ENCODE assay signal across 30 cellular contexts in genomic region chr1:78132174-78132972, GRCh38.
"Had no signal": no experiment of that assay in that cellular context is flagged by ENCODE, and none has a peak within 500 bp of the region (broad histone marks: within the 10 kb centered on the region; RNA-seq: fewer than 3 reads in every experiment).

No MANE protein-coding gene starts in this region.

- H3K4me1 Mint-ChIP-seq: mesothelial cell of epicardium; naive B cell; nephron; neural progenitor cell; stimulated activated naive CD8-positive, alpha-beta T cell treated with anti-CD3 and anti-CD28 coated beads, Interleukin-15, amount 100 ng/mL, for 72 hours had no signal

- H3K27ac ChIP-seq: esophagus muscularis mucosa, heart right ventricle, left lung, neural progenitor cell, parathyroid adenoma, prostate gland, right atrium auricular region, suprapubic skin, transverse colon, upper lobe of right lung, uterus had no signal

- H3K36me3 ChIP-seq: esophagus muscularis mucosa, heart right ventricle, left lung, neural progenitor cell, prostate gland, right atrium auricular region, suprapubic skin, transverse colon, upper lobe of right lung, uterus had no signal

- H3K4me3 ChIP-seq: esophagus muscularis mucosa, heart right ventricle, left lung, mucosa of descending colon, neural progenitor cell, prostate gland, right atrium auricular region, smooth muscle cell, suprapubic skin, transverse colon, upper lobe of right lung, uterus had no signal

- H3K27ac Mint-ChIP-seq: mesothelial cell of epicardium; naive B cell; nephron; neural progenitor cell; stimulated activated naive CD8-positive, alpha-beta T cell treated with anti-CD3 and anti-CD28 coated beads, Interleukin-15, amount 100 ng/mL, for 72 hours had no signal

- H2AFZ ChIP-seq: neural progenitor cell, parathyroid adenoma had no signal

- H3K4me3 Mint-ChIP-seq: mesothelial cell of epicardium; naive B cell; nephron; neural progenitor cell; stimulated activated naive CD8-positive, alpha-beta T cell treated with anti-CD3 and anti-CD28 coated beads, Interleukin-15, amount 100 ng/mL, for 72 hours had no signal

- H3K27me3 ChIP-seq: esophagus muscularis mucosa, heart right ventricle, left lung, neural progenitor cell, right atrium auricular region, suprapubic skin, transverse colon, upper lobe of right lung, uterus had no signal

- ATAC-seq: heart right ventricle; left cardiac atrium; left lung; mucosa of descending colon; sciatic nerve; stimulated activated naive CD8-positive, alpha-beta T cell treated with anti-CD3 and anti-CD28 coated beads, Interleukin-15, amount 100 ng/mL, for 72 hours; upper lobe of right lung had no signal

- H3K79me2 ChIP-seq: parathyroid adenoma had no signal

- DNase-seq: dermis blood vessel endothelial cell; effector memory CD4-positive, alpha-beta T cell; foreskin melanocyte; glutamatergic neuron; heart right ventricle; hippocampal formation; left cardiac atrium; left lung; mesenchymal stem cell; mucosa of descending colon; naive B cell; stimulated activated CD4-positive, alpha-beta T cell treated with anti-CD3 and anti-CD28 coated beads, Interleukin-12 subunit alpha, Interleukin-12 subunit beta, amount 100 ng/mL, for 4 hours; stimulated activated CD4-positive, alpha-beta T cell treated with anti-CD3 and anti-CD28 coated beads, Interleukin-1b, Interleukin-23, amount 100 ng/mL, for 48 hours; stimulated activated CD4-positive, alpha-beta T cell treated with anti-CD3 and anti-CD28 coated beads, Interleukin-4, amount 100 ng/mL, for 1 hour; stimulated activated CD8-positive, alpha-beta memory T cell treated with anti-CD3 and anti-CD28 coated beads, Interleukin-4, amount 100 ng/mL, for 48 hours; stimulated activated naive CD4-positive, alpha-beta T cell; stimulated activated naive CD8-positive, alpha-beta T cell treated with anti-CD3 and anti-CD28 coated beads, Interleukin-15, amount 100 ng/mL, for 72 hours; transverse colon; upper lobe of right lung; uterus had no signal

- H3K9ac ChIP-seq: neural progenitor cell, parathyroid adenoma had no signal

- H3K9me3 ChIP-seq: esophagus muscularis mucosa, heart right ventricle, left lung, mucosa of descending colon, prostate gland, right atrium auricular region, suprapubic skin, transverse colon, upper lobe of right lung, uterus had no signal

- H3K4me1 ChIP-seq: esophagus muscularis mucosa, heart right ventricle, left lung, neural progenitor cell, parathyroid adenoma, prostate gland, right atrium auricular region, suprapubic skin, transverse colon, upper lobe of right lung, uterus had no signal

- H3K27me3 Mint-ChIP-seq: naive B cell; stimulated activated naive CD8-positive, alpha-beta T cell treated with anti-CD3 and anti-CD28 coated beads, Interleukin-15, amount 100 ng/mL, for 72 hours had no signal

- H3K4me2 ChIP-seq: neural progenitor cell, smooth muscle cell had no signal

- H3K9me3 Mint-ChIP-seq: mesothelial cell of epicardium; naive B cell; nephron; neural progenitor cell; stimulated activated naive CD8-positive, alpha-beta T cell treated with anti-CD3 and anti-CD28 coated beads, Interleukin-15, amount 100 ng/mL, for 72 hours had no signal

- H3K36me3 Mint-ChIP-seq: mesothelial cell of epicardium, naive B cell, neural progenitor cell had no signal
